Comparison of ENCODE assay signal across 25 cellular contexts in genomic region chr17:56727876-56728617, GRCh38.
DNase-seq lines count a peak whose midpoint lies in the region; ATAC-seq and TF ChIP-seq lines count a peak whose summit lies in the region.
"Had no signal": no experiment of that assay in that cellular context is flagged by ENCODE, and none has a peak within 500 bp of the region (broad histone marks: within the 10 kb centered on the region; RNA-seq: fewer than 3 reads in every experiment).

No MANE protein-coding gene starts in this region.

- no peaks in the 10 kb centered on the region for H3K79me2 ChIP-seq in SK-N-SH (ENCODE audit: insufficient read depth)

- H3K4me2 ChIP-seq in SK-N-SH: no peak overlapping the region
- H3K4me2 ChIP-seq in IMR-90 (ENCODE audit: low read depth, low read length): no peak overlapping the region
- no peak overlapping the region for H3K4me2 ChIP-seq in neuronal stem cell (ENCODE audit: insufficient read depth, low read length, poor library complexity, severe bottlenecking)

- H2AK5ac ChIP-seq in IMR-90 (ENCODE audit: low read depth, low read length) (peak overlapping the region; percentile 8; the same call in 1 of the 2 replicates), neuronal stem cell (ENCODE audit: low read depth, low read length) (no peak overlapping the region)

- dilution Hi-C loops in IMR-90 (cut with HindIII; ENCODE audit: low sequenced_read_pairs, unreplicated experiment): no loop called here

- no peak overlapping the region for H3K4me3 ChIP-seq in SK-N-SH (ENCODE audit: low read depth in 2 of 2, low read length in 1 of 2)
- H3K4me3 ChIP-seq in IMR-90 (ENCODE audit: insufficient read depth, low read depth, low read length): no peak overlapping the region
- no peak overlapping the region for H3K4me3 ChIP-seq in neuronal stem cell (ENCODE audit: low read length in 2 of 2)
- H3K4me3 ChIP-seq: breast epithelium, HAP-1, lower lobe of right lung, suprapubic skin, upper lobe of right lung had no signal

- H2BK15ac ChIP-seq in IMR-90 (ENCODE audit: low read depth, low read length) (no peak overlapping the region), neuronal stem cell (ENCODE audit: low read length) (no peak overlapping the region)

- POLR2A ChIA-PET in SK-N-SH (lab: Yijun Ruan, JAX) (no interaction called here), IMR-90 (lab: Charles Lee; ENCODE audit: unreplicated experiment) (no interaction called here)

- H4K91ac ChIP-seq in IMR-90 (ENCODE audit: insufficient read depth, low read depth, low read length): no peak overlapping the region
- no peak overlapping the region for H4K91ac ChIP-seq in neuronal stem cell (ENCODE audit: low read depth, low read length, poor library complexity)

- no peak for TF ChIP-seq POLR2A in IMR-90 (IDR thresholded peaks at IDR 0.05; ENCODE audit: low read depth, low read length)

- H3K14ac ChIP-seq in IMR-90 (replicated peaks; ENCODE audit: low read depth, low read length): no peak overlapping the region
- H3K14ac ChIP-seq in neuronal stem cell (ENCODE audit: low read length): no peak overlapping the region

- H2BK120ac ChIP-seq in IMR-90 (ENCODE audit: low read depth, low read length) (no peak overlapping the region), neuronal stem cell (ENCODE audit: low read depth, low read length) (no peak overlapping the region)

- no peak for TF ChIP-seq RAD21 in SK-N-SH (IDR thresholded peaks at IDR 0.05; ENCODE audit: low read length)
- TF ChIP-seq RAD21 in IMR-90 (IDR thresholded peaks at IDR 0.05; ENCODE audit: low read length): no peak

- no peak overlapping the region for H3K9ac ChIP-seq in SK-N-SH
- H3K9ac ChIP-seq in IMR-90 (ENCODE audit: low read depth, low read length): no peak overlapping the region
- no peak overlapping the region for H3K9ac ChIP-seq in neuronal stem cell (ENCODE audit: low read depth, low read length, poor library complexity)

- H3K9me2 ChIP-seq in SK-N-SH: no peaks in the 10 kb centered on the region

- no peak overlapping the region for H2BK5ac ChIP-seq in IMR-90 (ENCODE audit: low read depth, low read length, poor library complexity, severe bottlenecking)
- H2BK5ac ChIP-seq in neuronal stem cell (ENCODE audit: low read length): no peak overlapping the region

- H3K18ac ChIP-seq in IMR-90 (ENCODE audit: low read depth, low read length): no peak overlapping the region
- peak overlapping the region; percentile 38 for H3K18ac ChIP-seq in neuronal stem cell (ENCODE audit: low read length)

- H3K36me3 ChIP-seq in SK-N-SH (replicated peaks in 1 of 2; ENCODE audit: control insufficient read depth in 1 of 2, insufficient read depth in 2 of 2, low read length in 1 of 2) (no peaks in the 10 kb centered on the region), IMR-90 (ENCODE audit: control insufficient read depth, insufficient read depth, low read length) (no peaks in the 10 kb centered on the region), neuronal stem cell (replicated peaks in 1 of 2; ENCODE audit: control insufficient read depth in 2 of 2, insufficient read depth in 2 of 2, low read length in 2 of 2) (no peaks in the 10 kb centered on the region)
- H3K36me3 ChIP-seq: breast epithelium, HAP-1, lower lobe of right lung, suprapubic skin, upper lobe of right lung had no signal

- no peaks in the 10 kb centered on the region for H3K79me1 ChIP-seq in IMR-90 (ENCODE audit: low read depth in 1 of 2, low read length in 2 of 2)
- H3K79me1 ChIP-seq in neuronal stem cell (ENCODE audit: low read depth, low read length): no peaks in the 10 kb centered on the region

- H2BK20ac ChIP-seq in IMR-90 (ENCODE audit: low read depth, low read length): no peak overlapping the region

- in situ Hi-C loops in IMR-90 (cut with MboI; ENCODE audit: low sequenced_read_pairs): loop anchor here (10.0 kb wide), 1 partner anchor 47 kb away; no protein-coding TSS in a partner anchor

- no peak overlapping the region for H2AK9ac ChIP-seq in IMR-90 (replicated peaks; ENCODE audit: low read depth, low read length, poor library complexity)

- under 1% methylated on average over 4 of the region's 6 CpGs for WGBS in SK-N-SH (ENCODE audit: low lambda C conversion rate)
- WGBS in IMR-90 (ENCODE audit: extremely low coverage in 2 of 2, insufficient read length in 1 of 2), 2 experiments: 71% methylated on average over 4 of the region's 6 CpGs; no CpG with 5 or more reads in 1 of the 2 experiments
- no CpG with 5 or more reads among the region's 6 CpGs for WGBS in neuronal stem cell (ENCODE audit: extremely low coverage in 2 of 2, insufficient read length in 2 of 2, insufficient replicate concordance in 1 of 2), 2 donors

- CTCF ChIA-PET in SK-N-SH (lab: Yijun Ruan, JAX): interaction anchor here (1.0 to 1.5 kb wide), 2 partner anchors 11 to 13 kb away, joined by 4 to 6 read pairs; no protein-coding TSS in a partner anchor
- CTCF ChIA-PET in IMR-90 (lab: Yijun Ruan, JAX): no interaction called here

- no peak overlapping the region for H4K5ac ChIP-seq in IMR-90 (ENCODE audit: low read depth, low read length)

- DNase-seq in SK-N-SH (no peak), IMR-90 (no peak), amniotic epithelial cell (ENCODE audit: low read depth) (peak; percentile 32), neuronal stem cell (ENCODE audit: low spot score) (no peak), mesenteric fat pad (ENCODE audit: low spot score) (no peak), middle frontal gyrus (ENCODE audit: extremely low spot score, low spot score) (no peak)
- no peak for DNase-seq in stimulated activated CD8-positive, alpha-beta memory T cell treated with anti-CD3 and anti-CD28 coated beads, Interleukin-4, amount 100 ng/mL, for 48 hours
- DNase-seq: activated CD8-positive, alpha-beta T cell treated with anti-CD3 and anti-CD28 coated beads, Interleukin-2, amount 10 ng/mL, durations not matched to agents 7 days and 5 days; activated effector memory CD4-positive, alpha-beta T cell treated with Interleukin-2 at 50 U/mL for 16 hours; hippocampal formation; lower lobe of right lung; NCI-H1092; NCI-H1694 treated with DMSO at 0.1 percent for 48 hours; NCI-H2171; NCI-H510A treated with DMSO at 0.1 percent for 48 hours; RPMI8226; stimulated activated CD4-positive, alpha-beta T cell treated with anti-CD3 and anti-CD28 coated beads, Interleukin-4, amount 100 ng/mL, for 4 hours; upper lobe of right lung had no signal

- no peaks in the 10 kb centered on the region for H3K4me1 ChIP-seq in SK-N-SH (ENCODE audit: control insufficient read depth in 1 of 2, insufficient read depth in 2 of 2, low read depth in 1 of 2, low read length in 1 of 2)
- H3K4me1 ChIP-seq in IMR-90 (ENCODE audit: control insufficient read depth, insufficient read depth, low read length): peaks cover 4% of the 10 kb centered on the region
- no peaks in the 10 kb centered on the region for H3K4me1 ChIP-seq in neuronal stem cell (ENCODE audit: control insufficient read depth in 2 of 2, insufficient read depth in 1 of 2, low read depth in 1 of 2, low read length in 2 of 2)
- H3K4me1 ChIP-seq: breast epithelium, HAP-1, lower lobe of right lung, suprapubic skin, upper lobe of right lung had no signal

- H3K4ac ChIP-seq in IMR-90 (ENCODE audit: low read depth, low read length) (no peak overlapping the region), neuronal stem cell (ENCODE audit: low read length) (no peak overlapping the region)

- H3K27me3 ChIP-seq in SK-N-SH (ENCODE audit: insufficient read depth) (peaks cover 17% of the 10 kb centered on the region; the same call in 1 of the 2 replicates), IMR-90 (ENCODE audit: control insufficient read depth, insufficient read depth, low read length) (peaks cover 17% of the 10 kb centered on the region), neuronal stem cell (ENCODE audit: control insufficient read depth in 3 of 3, insufficient read depth in 3 of 3, low read depth in 1 of 3, low read length in 3 of 3) (peaks cover 0 to 3% (median 0%) of the 10 kb centered on the region in 3 experiments)
- H3K27me3 ChIP-seq: breast epithelium, upper lobe of right lung had no signal

- H3K9me3 ChIP-seq in SK-N-SH: no peaks in the 10 kb centered on the region
- no peaks in the 10 kb centered on the region for H3K9me3 ChIP-seq in IMR-90 (ENCODE audit: control insufficient read depth, insufficient read depth, low read length)
- no peaks in the 10 kb centered on the region for H3K9me3 ChIP-seq in neuronal stem cell (replicated peaks in 1 of 2; ENCODE audit: control insufficient read depth in 2 of 2, insufficient read depth in 1 of 2, low read depth in 1 of 2, low read length in 2 of 2)
- H3K9me3 ChIP-seq: breast epithelium, HAP-1, lower lobe of right lung, suprapubic skin, upper lobe of right lung had no signal

- no peak overlapping the region for H3K56ac ChIP-seq in IMR-90 (ENCODE audit: extremely low read depth, insufficient read depth, low read length)

- H4K20me1 ChIP-seq in SK-N-SH (ENCODE audit: insufficient read depth) (no peaks in the 10 kb centered on the region), IMR-90 (ENCODE audit: insufficient read depth, low read length) (no peaks in the 10 kb centered on the region)

- TF ChIP-seq CTCF in SK-N-SH (IDR thresholded peaks at IDR 0.05): no peak
- no peak for TF ChIP-seq CTCF in IMR-90 (conservative IDR thresholded peaks at IDR 0.05; ENCODE audit: low read depth, low read length)

- peak; percentile 35 for ATAC-seq in SK-N-SH treated with all-trans-retinoic acid at 6 μM for 48 hours
- no peak for ATAC-seq in IMR-90 (ENCODE audit: low read depth)
- ATAC-seq: activated CD8-positive, alpha-beta T cell treated with anti-CD3 and anti-CD28 coated beads, Interleukin-2, amount 10 ng/mL, durations not matched to agents 7 days and 5 days; lower lobe of right lung; stimulated activated memory B cell treated with anti-CD40 and anti-IgM and Interleukin-4, amounts not matched to agents 10 μg/mL and 1 μg/mL and 100 μg/mL, for 72 hours; upper lobe of right lung had no signal

- peaks cover 3% of the 10 kb centered on the region; the same call in 1 of the 2 replicates for H3K9me1 ChIP-seq in IMR-90 (ENCODE audit: insufficient read depth, low read length)

- H2BK12ac ChIP-seq in neuronal stem cell (ENCODE audit: low read length): no peak overlapping the region

- no peak for TF ChIP-seq EP300 in SK-N-SH (IDR thresholded peaks at IDR 0.05; ENCODE audit: borderline replicate concordance in 1 of 2, low read depth in 1 of 2, low read length in 1 of 2)

- intact Hi-C loops in IMR-90 (cut with micrococcal nuclease): no loop called here

- H3K23ac ChIP-seq in IMR-90 (ENCODE audit: low read depth, low read length): no peak overlapping the region
- no peak overlapping the region for H3K23ac ChIP-seq in neuronal stem cell (ENCODE audit: low read depth, low read length, poor library complexity)

- H2AFZ ChIP-seq in SK-N-SH (ENCODE audit: low read depth) (no peak overlapping the region), IMR-90 (replicated peaks; ENCODE audit: low read length, poor library complexity) (no peak overlapping the region), neuronal stem cell (ENCODE audit: low read length) (no peak overlapping the region)

- H4K8ac ChIP-seq in IMR-90 (ENCODE audit: low read depth in 2 of 2, low read length in 2 of 2) (no peak overlapping the region), neuronal stem cell (ENCODE audit: low read depth, low read length) (peak overlapping the region; percentile 94)

- no TSS peak for BruUV-seq in IMR-90 (replicated peaks; lab: Mats Ljungman, UMichigan)

- no peaks in the 10 kb centered on the region for H3F3A ChIP-seq in SK-N-SH (replicated peaks; ENCODE audit: insufficient read depth)

- no peak overlapping the region for H3K27ac ChIP-seq in SK-N-SH (ENCODE audit: low read depth in 2 of 2, low read length in 1 of 2)
- H3K27ac ChIP-seq in IMR-90 (ENCODE audit: insufficient read depth, low read length): no peak overlapping the region
- no peak overlapping the region for H3K27ac ChIP-seq in neuronal stem cell (replicated peaks; ENCODE audit: low read length)
- H3K27ac ChIP-seq: 22Rv1, breast epithelium, epithelial cell of prostate, lower lobe of right lung, suprapubic skin, upper lobe of right lung had no signal
